In genomic region chr7:138878847-138879246, GRCh38 we compare ENCODE assay signal across 18 cellular contexts.
"Had no signal": no experiment of that assay in that cellular context is flagged by ENCODE, and none has a peak within 500 bp of the region (broad histone marks: within the 10 kb centered on the region; RNA-seq: fewer than 3 reads in every experiment).

No MANE protein-coding gene starts in this region.

- H3K27me3 Mint-ChIP-seq: stimulated activated naive B cell treated with anti-CD40 and anti-IgM and Interleukin-4, amounts not matched to agents 10 μg/mL and 1 μg/mL and 100 μg/mL, for 72 hours; stimulated activated naive CD8-positive, alpha-beta T cell treated with anti-CD3 and anti-CD28 coated beads, Interleukin-15, amount 100 ng/mL, for 72 hours had no signal

- H3K9me3 ChIP-seq: neutrophil, psoas muscle, right lobe of liver, testis, tibial nerve, upper lobe of right lung, vagina had no signal

- FAIRE-seq: kidney had no signal

- ATAC-seq: foreskin keratinocyte; left cardiac atrium; naive thymus-derived CD4-positive, alpha-beta T cell; psoas muscle; stimulated activated naive B cell treated with anti-CD40 and anti-IgM and Interleukin-4, amounts not matched to agents 10 μg/mL and 1 μg/mL and 100 μg/mL, for 72 hours; stimulated activated naive CD8-positive, alpha-beta T cell treated with anti-CD3 and anti-CD28 coated beads, Interleukin-15, amount 100 ng/mL, for 72 hours; upper lobe of right lung had no signal

- H3K4me3 Mint-ChIP-seq: naive thymus-derived CD4-positive, alpha-beta T cell; stimulated activated naive B cell treated with anti-CD40 and anti-IgM and Interleukin-4, amounts not matched to agents 10 μg/mL and 1 μg/mL and 100 μg/mL, for 72 hours; stimulated activated naive CD8-positive, alpha-beta T cell treated with anti-CD3 and anti-CD28 coated beads, Interleukin-15, amount 100 ng/mL, for 72 hours had no signal

- H3K36me3 Mint-ChIP-seq: stimulated activated naive B cell treated with anti-CD40 and anti-IgM and Interleukin-4, amounts not matched to agents 10 μg/mL and 1 μg/mL and 100 μg/mL, for 72 hours had no signal

- H3K27me3 ChIP-seq: foreskin keratinocyte, neutrophil, right lobe of liver, testis, tibial nerve, upper lobe of right lung, vagina had no signal

- H3K9me3 Mint-ChIP-seq: naive thymus-derived CD4-positive, alpha-beta T cell; stimulated activated naive CD8-positive, alpha-beta T cell treated with anti-CD3 and anti-CD28 coated beads, Interleukin-15, amount 100 ng/mL, for 72 hours had no signal

- H3K36me3 ChIP-seq: neutrophil, right lobe of liver, tibial nerve, upper lobe of right lung, vagina had no signal

- H3K4me1 Mint-ChIP-seq: stimulated activated naive B cell treated with anti-CD40 and anti-IgM and Interleukin-4, amounts not matched to agents 10 μg/mL and 1 μg/mL and 100 μg/mL, for 72 hours had no signal

- H3K27ac Mint-ChIP-seq: naive thymus-derived CD4-positive, alpha-beta T cell; stimulated activated naive B cell treated with anti-CD40 and anti-IgM and Interleukin-4, amounts not matched to agents 10 μg/mL and 1 μg/mL and 100 μg/mL, for 72 hours; stimulated activated naive CD8-positive, alpha-beta T cell treated with anti-CD3 and anti-CD28 coated beads, Interleukin-15, amount 100 ng/mL, for 72 hours had no signal

- H3K4me1 ChIP-seq: psoas muscle, right lobe of liver, testis, upper lobe of right lung had no signal

- DNase-seq: dermis blood vessel endothelial cell; foreskin keratinocyte; kidney; left cardiac atrium; mesendoderm; naive thymus-derived CD4-positive, alpha-beta T cell; psoas muscle; retina; right lobe of liver; stimulated activated CD4-positive, alpha-beta T cell treated with anti-CD3 and anti-CD28 coated beads, Interleukin-2, amount 100 ng/mL, for 24 hours; stimulated activated CD4-positive, alpha-beta T cell treated with anti-CD3 and anti-CD28 coated beads, Interleukin-4, amount 100 ng/mL, for 4 hours; stimulated activated naive B cell treated with anti-CD40 and anti-IgM and Interleukin-4, amounts not matched to agents 10 μg/mL and 1 μg/mL and 100 μg/mL, for 72 hours; stimulated activated naive CD8-positive, alpha-beta T cell treated with anti-CD3 and anti-CD28 coated beads, Interleukin-15, amount 100 ng/mL, for 72 hours; testis; upper lobe of right lung had no signal

- H3K4me3 ChIP-seq: psoas muscle, right lobe of liver, testis, tibial nerve, upper lobe of right lung, vagina had no signal

- H3K27ac ChIP-seq: neutrophil, psoas muscle, right lobe of liver, testis, tibial nerve, upper lobe of right lung, vagina had no signal
